ENCODE assay signal across 14 cellular contexts in genomic region chr1:158011714-158012113, GRCh38. TPM values are rescaled to one million over a fixed set of nuclear protein-coding genes. Genes with fewer than 3 reads are reported as not detected.
A peak's percentile ranks its signal among the peaks of the same experiment; 100 is the strongest.
DNase-seq lines count a peak whose midpoint lies in the region; ATAC-seq and TF ChIP-seq lines count a peak whose summit lies in the region.
"Had no signal": no experiment of that assay in that cellular context is flagged by ENCODE, and none has a peak within 500 bp of the region (broad histone marks: within the 10 kb centered on the region; RNA-seq: fewer than 3 reads in every experiment).

No MANE protein-coding gene starts in this region.

- H3K27ac Mint-ChIP-seq in mesothelial cell of epicardium = peak overlapping the region; percentile 100
- H3K27ac Mint-ChIP-seq in stimulated activated naive CD8-positive, alpha-beta T cell treated with anti-CD3 and anti-CD28 coated beads, Interleukin-15, amount 100 ng/mL, for 72 hours = no peak overlapping the region
- H3K27ac Mint-ChIP-seq: activated naive CD4-positive, alpha-beta T cell treated with anti-CD3 and anti-CD28 coated beads, Interleukin-2, amount 10 ng/mL, durations not matched to agents 7 days and 5 days; memory B cell had no signal

- no peaks in the 10 kb centered on the region for H3K36me3 Mint-ChIP-seq in mesothelial cell of epicardium
- H3K36me3 Mint-ChIP-seq: activated naive CD4-positive, alpha-beta T cell treated with anti-CD3 and anti-CD28 coated beads, Interleukin-2, amount 10 ng/mL, durations not matched to agents 7 days and 5 days; memory B cell had no signal

- ATAC-seq in GM21381 (IDR thresholded peaks at IDR 0.05; ENCODE audit: unreplicated experiment) (no peak), GM21447 (IDR thresholded peaks at IDR 0.05; ENCODE audit: unreplicated experiment) (no peak)
- ATAC-seq in stimulated activated naive CD8-positive, alpha-beta T cell treated with anti-CD3 and anti-CD28 coated beads, Interleukin-15, amount 100 ng/mL, for 72 hours = no peak

- H3K9me3 ChIP-seq in testis = no peaks in the 10 kb centered on the region

- no peaks in the 10 kb centered on the region for H3K27me3 ChIP-seq in testis

- DNase-seq in NCI-H82 (lab: John Stamatoyannopoulos, UW) = peak; percentile 80
- no peak for DNase-seq in mesothelial cell of epicardium (ENCODE audit: low spot score in 2 of 2, unreplicated experiment in 2 of 2)
- DNase-seq in testis = no peak
- no peak for DNase-seq in NCI-H1436 (lab: John Stamatoyannopoulos, UW)
- no peak for DNase-seq in stimulated activated naive CD8-positive, alpha-beta T cell treated with anti-CD3 and anti-CD28 coated beads, Interleukin-15, amount 100 ng/mL, for 72 hours
- DNase-seq: activated CD4-positive, alpha-beta T cell treated with anti-CD3 and anti-CD28 coated beads for 4 hours; activated naive CD4-positive, alpha-beta T cell treated with anti-CD3 and anti-CD28 coated beads, Interleukin-2, amount 10 ng/mL, durations not matched to agents 7 days and 5 days; DMS79; NCI-H2081; stimulated activated CD4-positive, alpha-beta T cell treated with anti-CD3 and anti-CD28 coated beads, Interleukin-4, amount 100 ng/mL, for 1 hour had no signal

- peaks cover 56% of the 10 kb centered on the region for H3K4me1 ChIP-seq in testis

- TF ChIP-seq CTCF in mesothelial cell of epicardium (IDR thresholded peaks at IDR 0.05; ENCODE audit: unreplicated experiment) (no peak), testis (IDR thresholded peaks at IDR 0.05) (no peak)

- H3K9me3 Mint-ChIP-seq in mesothelial cell of epicardium = no peaks in the 10 kb centered on the region
- H3K9me3 Mint-ChIP-seq in stimulated activated naive CD8-positive, alpha-beta T cell treated with anti-CD3 and anti-CD28 coated beads, Interleukin-15, amount 100 ng/mL, for 72 hours = no peaks in the 10 kb centered on the region
- H3K9me3 Mint-ChIP-seq: activated naive CD4-positive, alpha-beta T cell treated with anti-CD3 and anti-CD28 coated beads, Interleukin-2, amount 10 ng/mL, durations not matched to agents 7 days and 5 days; memory B cell had no signal

- peaks cover 93% of the 10 kb centered on the region for H3K4me1 Mint-ChIP-seq in mesothelial cell of epicardium
- H3K4me1 Mint-ChIP-seq in stimulated activated naive CD8-positive, alpha-beta T cell treated with anti-CD3 and anti-CD28 coated beads, Interleukin-15, amount 100 ng/mL, for 72 hours = no peaks in the 10 kb centered on the region
- H3K4me1 Mint-ChIP-seq: activated naive CD4-positive, alpha-beta T cell treated with anti-CD3 and anti-CD28 coated beads, Interleukin-2, amount 10 ng/mL, durations not matched to agents 7 days and 5 days had no signal

- no peak overlapping the region for H3K4me3 ChIP-seq in testis

- no peak for TF ChIP-seq POLR2A in testis (IDR thresholded peaks at IDR 0.05)

- H3K36me3 ChIP-seq in testis (ENCODE audit: low read depth, missing control alignments) = no peaks in the 10 kb centered on the region

- peak overlapping the region; percentile 65 for H3K27ac ChIP-seq in cingulate gyrus (ENCODE audit: low read depth, low read length)
- peak overlapping the region; percentile 81 to 87 for H3K27ac ChIP-seq in testis

- H3K27me3 Mint-ChIP-seq in mesothelial cell of epicardium (ENCODE audit: low read depth) = no peaks in the 10 kb centered on the region
- peaks cover 13% of the 10 kb centered on the region for H3K27me3 Mint-ChIP-seq in stimulated activated naive CD8-positive, alpha-beta T cell treated with anti-CD3 and anti-CD28 coated beads, Interleukin-15, amount 100 ng/mL, for 72 hours

- WGBS in testis, 2 donors = 35 to 67% methylated on average over 5 of the region's 5 CpGs

- H3K4me3 Mint-ChIP-seq in mesothelial cell of epicardium = peak overlapping the region; percentile 16
- H3K4me3 Mint-ChIP-seq in stimulated activated naive CD8-positive, alpha-beta T cell treated with anti-CD3 and anti-CD28 coated beads, Interleukin-15, amount 100 ng/mL, for 72 hours = no peak overlapping the region
- H3K4me3 Mint-ChIP-seq: activated naive CD4-positive, alpha-beta T cell treated with anti-CD3 and anti-CD28 coated beads, Interleukin-2, amount 10 ng/mL, durations not matched to agents 7 days and 5 days; memory B cell had no signal

- intact Hi-C loops in testis (cut with DNase I; ENCODE audit: low total_unique reads) = no loop called here

RNA-seq across cellular contexts. Expression of gene KIRREL1, which starts 18.3 kb away (rescaled TPM):
- total RNA-seq in mesothelial cell of epicardium (178 to 189 TPM (median 180 TPM) in 3 replicates), testis (10 to 100 TPM; 19.9 to 31.9 TPM)
- 15.5 TPM for polyA plus RNA-seq in testis (ENCODE audit: insufficient read depth, low read depth, low replicate concordance)
